In the genomic region with DNA sequence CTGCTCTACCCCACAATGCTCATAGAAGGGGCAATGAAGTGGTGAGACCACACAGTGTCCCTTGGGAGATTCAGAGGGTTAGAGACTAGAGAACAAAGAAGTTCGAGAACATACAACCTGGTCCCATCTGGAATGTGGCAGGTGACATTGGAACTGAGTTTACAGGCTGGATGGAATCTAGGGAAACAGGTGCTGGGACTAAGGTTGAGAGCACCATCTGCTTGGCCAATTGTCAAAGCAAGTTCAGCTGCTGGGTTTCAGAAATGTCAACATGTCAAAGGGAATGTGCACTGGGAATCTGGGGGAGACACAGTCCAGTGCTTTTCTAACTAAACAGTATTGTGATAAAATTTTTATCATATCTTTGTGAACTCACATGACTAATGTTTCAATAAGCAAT, we compare ENCODE assay signal across 20 cellular contexts. TPM values are rescaled to one million over a fixed set of nuclear protein-coding genes. Genes with fewer than 3 reads are reported as not detected.
A peak's percentile ranks its signal among the peaks of the same experiment; 100 is the strongest.
DNase-seq lines count a peak whose midpoint lies in the region; ATAC-seq and TF ChIP-seq lines count a peak whose summit lies in the region.
"Had no signal": no experiment of that assay in that cellular context is flagged by ENCODE, and none has a peak within 500 bp of the region (broad histone marks: within the 10 kb centered on the region; RNA-seq: fewer than 3 reads in every experiment).

No MANE protein-coding gene starts in this region.

- POLR2A ChIA-PET in IMR-90 (lab: Charles Lee; ENCODE audit: unreplicated experiment), result no interaction called here

- H3K56ac ChIP-seq in IMR-90 (ENCODE audit: extremely low read depth, insufficient read depth, low read length), result no peak overlapping the region

- H3K9me1 ChIP-seq in IMR-90 (ENCODE audit: insufficient read depth, low read length), result no peaks in the 10 kb centered on the region

- H3K4ac ChIP-seq in IMR-90 (ENCODE audit: low read depth, low read length), result no peak overlapping the region

- H3K4me1 ChIP-seq in IMR-90 (ENCODE audit: control insufficient read depth, insufficient read depth, low read length) (no peaks in the 10 kb centered on the region), parathyroid adenoma (peaks cover 6% of the 10 kb centered on the region), aorta (ENCODE audit: control insufficient read depth in 1 of 2, insufficient read depth in 2 of 2, low read length in 2 of 2) (no peaks in the 10 kb centered on the region)
- H3K4me1 ChIP-seq: A549, BLaER1, Peyer's patch had no signal

- H3K4me3 ChIP-seq in IMR-90 (ENCODE audit: insufficient read depth, low read depth, low read length) (no peak overlapping the region), parathyroid adenoma (ENCODE audit: low read depth, low read length) (no peak overlapping the region), aorta (ENCODE audit: low read length in 2 of 2) (no peak overlapping the region)
- H3K4me3 ChIP-seq: A549, BLaER1, GM12878, GM23248, K562, Peyer's patch had no signal

- H3K79me2 ChIP-seq in parathyroid adenoma, result no peaks in the 10 kb centered on the region

- H3K27ac ChIP-seq in IMR-90 (ENCODE audit: insufficient read depth, low read length) (no peak overlapping the region), parathyroid adenoma (peak overlapping the region; percentile 66), aorta (ENCODE audit: low read depth in 1 of 2, low read length in 2 of 2) (no peak overlapping the region)
- H3K27ac ChIP-seq: A549, BLaER1, GM23248, Peyer's patch had no signal

- ATAC-seq in IMR-90 (ENCODE audit: low read depth) (no peak), aorta (ENCODE audit: low FRiP score) (no peak), GM18861 (IDR thresholded peaks at IDR 0.05; ENCODE audit: unreplicated experiment) (no peak)
- ATAC-seq: A549; CD8-positive, alpha-beta T cell; GM12878; K562 had no signal

- DNase-seq in NCI-H1694 (lab: John Stamatoyannopoulos, UW), result peak; percentile 9
- no peak for DNase-seq in NCI-H1694 treated with DMSO at 0.1 percent for 48 hours (lab: John Stamatoyannopoulos, UW)
- DNase-seq in IMR-90, result no peak
- DNase-seq in SHP77 (lab: John Stamatoyannopoulos, UW), result peak; percentile 26 to 53
- no peak for DNase-seq in aorta
- DNase-seq: CD8-positive, alpha-beta T cell; GM23248; NCI-H1105 treated with DMSO at 0.1 percent for 48 hours; NCI-H1930; NCI-H2227 treated with DMSO at 0.1 percent for 48 hours; NCI-H524 treated with DMSO at 0.1 percent for 48 hours; NK-92 treated with Interleukin-12 subunit alpha and Interleukin-12 subunit beta, amount 100 ng/mL, for 24 hours; Peyer's patch; SW 1271 had no signal

- dilution Hi-C loops in IMR-90 (cut with HindIII; ENCODE audit: low sequenced_read_pairs, unreplicated experiment), result no loop called here

- TF ChIP-seq CTCF in IMR-90 (conservative IDR thresholded peaks at IDR 0.05; ENCODE audit: low read depth, low read length) (no peak), parathyroid adenoma (IDR thresholded peaks at IDR 0.05) (no peak)

- TF ChIP-seq POLR2A in IMR-90 (IDR thresholded peaks at IDR 0.05; ENCODE audit: low read depth, low read length), result no peak

- no peak for TF ChIP-seq RAD21 in IMR-90 (IDR thresholded peaks at IDR 0.05; ENCODE audit: low read length)

- WGBS in IMR-90 (ENCODE audit: extremely low coverage in 2 of 2, insufficient read length in 1 of 2), 2 experiments, result 80% methylated on average over 1 of the region's 1 CpG; no CpG with 5 or more reads in 1 of the 2 experiments
- WGBS in aorta, 2 donors, result 90 to 95% methylated on average over 1 of the region's 1 CpG

- H2AFZ ChIP-seq in IMR-90 (replicated peaks; ENCODE audit: low read length, poor library complexity) (peak overlapping the region; percentile 9), parathyroid adenoma (no peak overlapping the region)
- H2AFZ ChIP-seq: GM23248 had no signal

- no peaks in the 10 kb centered on the region for H4K20me1 ChIP-seq in IMR-90 (ENCODE audit: insufficient read depth, low read length)
- H4K20me1 ChIP-seq: BLaER1 had no signal

- no peak overlapping the region for H3K4me2 ChIP-seq in IMR-90 (ENCODE audit: low read depth, low read length)
- H3K4me2 ChIP-seq in parathyroid adenoma (ENCODE audit: low read length), result peak overlapping the region; percentile 36
- H3K4me2 ChIP-seq: A549, BLaER1 had no signal

- H3K9ac ChIP-seq in IMR-90 (ENCODE audit: low read depth, low read length) (no peak overlapping the region), parathyroid adenoma (no peak overlapping the region)
- H3K9ac ChIP-seq: BLaER1, GM23248 had no signal

- H3K79me1 ChIP-seq in IMR-90 (ENCODE audit: low read depth in 1 of 2, low read length in 2 of 2), result no peaks in the 10 kb centered on the region

- intact Hi-C loops in IMR-90 (cut with micrococcal nuclease), result no loop called here
- intact Hi-C loops in aorta (cut with DNase I), result no loop called here

- H3K27me3 ChIP-seq in IMR-90 (ENCODE audit: control insufficient read depth, insufficient read depth, low read length), result peaks cover 13% of the 10 kb centered on the region
- H3K27me3 ChIP-seq in parathyroid adenoma (ENCODE audit: control insufficient read depth, insufficient read depth, low read length), result no peaks in the 10 kb centered on the region
- H3K27me3 ChIP-seq in aorta (ENCODE audit: control insufficient read depth in 1 of 2, insufficient read depth in 2 of 2, low read length in 1 of 2), result no peaks in the 10 kb centered on the region
- H3K27me3 ChIP-seq: BLaER1, Peyer's patch had no signal

- H4K8ac ChIP-seq in IMR-90 (ENCODE audit: low read depth in 2 of 2, low read length in 2 of 2), result no peak overlapping the region

- H4K91ac ChIP-seq in IMR-90 (ENCODE audit: insufficient read depth, low read depth, low read length), result no peak overlapping the region

- H3K9me3 ChIP-seq in IMR-90 (ENCODE audit: control insufficient read depth, insufficient read depth, low read length) (peaks cover 3% of the 10 kb centered on the region), parathyroid adenoma (ENCODE audit: control insufficient read depth, low read length) (no peaks in the 10 kb centered on the region), aorta (ENCODE audit: control insufficient read depth, low read length) (peaks cover 2% of the 10 kb centered on the region)
- H3K9me3 ChIP-seq: A549, Peyer's patch had no signal

- H2BK5ac ChIP-seq in IMR-90 (ENCODE audit: low read depth, low read length, poor library complexity, severe bottlenecking), result no peak overlapping the region

- no peak overlapping the region for H2BK20ac ChIP-seq in IMR-90 (ENCODE audit: low read depth, low read length)

- H3K36me3 ChIP-seq in IMR-90 (ENCODE audit: control insufficient read depth, insufficient read depth, low read length) (no peaks in the 10 kb centered on the region), parathyroid adenoma (ENCODE audit: control insufficient read depth, insufficient read depth, low read length) (no peaks in the 10 kb centered on the region), aorta (ENCODE audit: control insufficient read depth in 1 of 2, insufficient read depth in 2 of 2, low read length in 1 of 2) (no peaks in the 10 kb centered on the region)
- H3K36me3 ChIP-seq: BLaER1, Peyer's patch had no signal

- no peak overlapping the region for H2BK120ac ChIP-seq in IMR-90 (ENCODE audit: low read depth, low read length)

- H3K14ac ChIP-seq in IMR-90 (replicated peaks; ENCODE audit: low read depth, low read length), result no peak overlapping the region

- CTCF ChIA-PET in IMR-90 (lab: Yijun Ruan, JAX), result no interaction called here

- H2BK15ac ChIP-seq in IMR-90 (ENCODE audit: low read depth, low read length), result no peak overlapping the region

- in situ Hi-C loops in IMR-90 (cut with MboI; ENCODE audit: low sequenced_read_pairs), result no loop called here

- no peak overlapping the region for H4K5ac ChIP-seq in IMR-90 (ENCODE audit: low read depth, low read length)

- no TSS peak for BruUV-seq in IMR-90 (replicated peaks; lab: Mats Ljungman, UMichigan)

- no peak overlapping the region for H2AK5ac ChIP-seq in IMR-90 (ENCODE audit: low read depth, low read length)

- H2AK9ac ChIP-seq in IMR-90 (replicated peaks; ENCODE audit: low read depth, low read length, poor library complexity), result no peak overlapping the region

- H3K18ac ChIP-seq in IMR-90 (ENCODE audit: low read depth, low read length), result no peak overlapping the region

- H3K23ac ChIP-seq in IMR-90 (ENCODE audit: low read depth, low read length), result no peak overlapping the region

TF ChIP-seq in IMR-90, 13 proteins besides CTCF, POLR2A, EP300 and RAD21:
- TF ChIP-seq NFE2L2 (IDR thresholded peaks at IDR 0.05; ENCODE audit: low read depth, low read length) (no peak), CHD1 (IDR thresholded peaks at IDR 0.05; ENCODE audit: low read depth, low read length) (no peak)
- TF ChIP-seq, protein P1, sequence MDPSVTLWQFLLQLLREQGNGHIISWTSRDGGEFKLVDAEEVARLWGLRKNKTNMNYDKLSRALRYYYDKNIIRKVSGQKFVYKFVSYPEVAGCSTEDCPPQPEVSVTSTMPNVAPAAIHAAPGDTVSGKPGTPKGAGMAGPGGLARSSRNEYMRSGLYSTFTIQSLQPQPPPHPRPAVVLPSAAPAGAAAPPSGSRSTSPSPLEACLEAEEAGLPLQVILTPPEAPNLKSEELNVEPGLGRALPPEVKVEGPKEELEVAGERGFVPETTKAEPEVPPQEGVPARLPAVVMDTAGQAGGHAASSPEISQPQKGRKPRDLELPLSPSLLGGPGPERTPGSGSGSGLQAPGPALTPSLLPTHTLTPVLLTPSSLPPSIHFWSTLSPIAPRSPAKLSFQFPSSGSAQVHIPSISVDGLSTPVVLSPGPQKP (IDR thresholded peaks at IDR 0.05; ENCODE audit: borderline replicate concordance, low read depth, low read length), result no peak

RNA-seq across cellular contexts. Expression of gene FAM13A, which starts 15.9 kb away (rescaled TPM):
- total RNA-seq in IMR-90 (2012; rRNA removed) (22.0 and 25.3 TPM in 2 replicates), aorta (10 to 100 TPM; 27.8 to 60.3 TPM)
- polyA plus RNA-seq in IMR-90 (2012; rRNA removed) (9.5 and 13.1 TPM in 2 replicates), aorta (10 to 100 TPM in 1 of 2 donors, 1 to 10 TPM in 1; 9.0 to 19.3 TPM)
- polyA plus RNA-seq in IMR-90 (2012; cell fraction: cytosol; rRNA removed), result 4.8 and 5.0 TPM in 2 replicates
- 11.9 and 44.5 TPM in 2 replicates for polyA plus RNA-seq in IMR-90 (2012; cell fraction: nucleus; rRNA removed; ENCODE audit: low replicate concordance)

RNA-seq across cellular contexts. Expression of gene TIGD2, which starts 38.4 kb away (rescaled TPM):
- total RNA-seq in IMR-90 (2012; rRNA removed) (12.4 and 16.4 TPM in 2 replicates), aorta (1 to 10 TPM; 1.5 to 2.2 TPM)
- polyA plus RNA-seq in IMR-90 (2012; rRNA removed) (3.9 and 5.6 TPM in 2 replicates), aorta (1 to 10 TPM; 1.2 to 1.5 TPM)
- polyA plus RNA-seq in IMR-90 (2012; cell fraction: cytosol; rRNA removed), result 1.1 and 1.7 TPM in 2 replicates
- polyA plus RNA-seq in IMR-90 (2012; cell fraction: nucleus; rRNA removed; ENCODE audit: low replicate concordance), result 1.4 and 2.4 TPM in 2 replicates

Comparison
In these comparisons a context has a peak if more than half of its experiments do, and no peak if none do; other contexts are left out.
1. DNase-seq: peak in NCI-H1694 (single experiment) and SHP77 (2 of 2); none in NCI-H1694 treated with DMSO at 0.1 percent for 48 hours (single experiment), IMR-90 (single experiment) and aorta (0 of 2).